ENCODE assay signal across 30 cellular contexts in the genomic region with DNA sequence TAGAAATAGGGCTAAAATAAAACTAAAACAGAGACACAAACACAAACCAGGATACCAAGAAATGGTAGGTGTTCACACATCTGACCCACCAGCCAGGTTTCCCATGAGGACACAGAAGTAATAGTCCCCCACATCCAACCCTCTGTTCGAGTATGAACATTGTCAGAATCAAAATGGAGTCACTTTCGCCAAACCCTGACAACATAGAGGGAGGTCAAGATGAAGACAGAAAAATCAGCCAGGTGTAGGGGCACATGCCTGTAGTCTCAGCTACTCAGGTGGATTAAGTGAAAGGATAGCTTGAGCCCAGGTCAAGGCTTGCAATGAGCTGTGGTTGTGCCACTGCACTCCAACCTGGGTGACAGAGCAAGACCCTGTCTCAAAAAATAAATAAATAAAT.
"Had no signal": no experiment of that assay in that cellular context is flagged by ENCODE, and none has a peak within 500 bp of the region (broad histone marks: within the 10 kb centered on the region; RNA-seq: fewer than 3 reads in every experiment).

No MANE protein-coding gene starts in this region.

- FAIRE-seq: RCC 7860 had no signal

- DNase-seq: Kasumi-1, KG1, MG63, MV-4-11, NCI-H1092, NCI-H1105, NCI-H1417 treated with DMSO at 0.1 percent for 48 hours, NCI-H1436 treated with DMSO at 0.1 percent for 48 hours, NCI-H1694 treated with DMSO at 0.1 percent for 48 hours, NCI-H187 treated with DMSO at 0.1 percent for 48 hours, NCI-H2029, NCI-H2081, NCI-H2171 treated with DMSO at 0.1 percent for 48 hours, NCI-H2227 treated with DMSO at 0.1 percent for 48 hours, NCI-H345, NCI-H446, NCI-H510A treated with DMSO at 0.1 percent for 48 hours, NCI-H524 treated with DMSO at 0.1 percent for 48 hours, NCI-H526 treated with DMSO at 0.1 percent for 48 hours, NCI-H82, PC-9, SHP77, SIG-M5, SJCRH30 had no signal

- H3K4me3 ChIP-seq: MG63, PC-9, SJCRH30, SK-N-MC had no signal

- H3K27me3 ChIP-seq: MG63, SJCRH30 had no signal

- H3K27ac ChIP-seq: PC-9, RWPE1, SJCRH30, SK-N-MC had no signal

- ATAC-seq: Panc1, Right ventricle myocardium inferior, SK-N-SH treated with all-trans-retinoic acid at 6 μM for 48 hours had no signal

- H2AFZ ChIP-seq: PC-9 had no signal

- H3K4me2 ChIP-seq: PC-9 had no signal

- H3K9me3 ChIP-seq: SJCRH30 had no signal
